Comparison of ENCODE assay signal across 8 cellular contexts in genomic region chr9:128127990-128128835, GRCh38. TPM values are rescaled to one million over a fixed set of nuclear protein-coding genes. Genes with fewer than 3 reads are reported as not detected.
DNase-seq lines count a peak whose midpoint lies in the region; ATAC-seq and TF ChIP-seq lines count a peak whose summit lies in the region.

No MANE protein-coding gene starts in this region.

- peak; percentile 37 for TF ChIP-seq POLR2A in GM19193 (IDR thresholded peaks at IDR 0.05; ENCODE audit: extremely low read depth, insufficient read depth, insufficient read length)

- peak; percentile 72 for ATAC-seq in HG03439 (IDR thresholded peaks at IDR 0.05; ENCODE audit: unreplicated experiment)
- peak; percentile 84 for ATAC-seq in activated CD4-positive, alpha-beta T cell treated with anti-CD3 and anti-CD28 coated beads for 36 hours

- H3K27me3 Mint-ChIP-seq in activated CD4-positive, alpha-beta T cell treated with anti-CD3 and anti-CD28 coated beads for 36 hours: peaks cover 2% of the 10 kb centered on the region

- H3K9me3 Mint-ChIP-seq in activated CD4-positive, alpha-beta T cell treated with anti-CD3 and anti-CD28 coated beads for 36 hours (ENCODE audit: low read depth): no peaks in the 10 kb centered on the region

- peaks cover 29% of the 10 kb centered on the region for H3K4me1 Mint-ChIP-seq in activated CD4-positive, alpha-beta T cell treated with anti-CD3 and anti-CD28 coated beads for 36 hours

- peak overlapping the region; percentile 96 for H3K4me3 Mint-ChIP-seq in activated CD4-positive, alpha-beta T cell treated with anti-CD3 and anti-CD28 coated beads for 36 hours

- intact Hi-C loops in activated CD4-positive, alpha-beta T cell treated with anti-CD3 and anti-CD28 coated beads for 36 hours (cut with DNase I, micrococcal nuclease): loop anchor here (1.0 to 5.0 kb wide), 26 partner anchors 11 to 906 kb away; partner anchors contain the start of genes BBLN (in 2 of the 2), COQ4 (in 2 of the 2), NAIF1 (in 2 of the 2) and TRUB2 (in 2 of the 2)

- H3K27ac Mint-ChIP-seq in activated CD4-positive, alpha-beta T cell treated with anti-CD3 and anti-CD28 coated beads for 36 hours: peak overlapping the region; percentile 96

- DNase-seq in AG20443 (ENCODE audit: low spot score) (peak; percentile 93), NCI-H460 (ENCODE audit: extremely low read depth, low read depth) (peak; percentile 88), choroid plexus epithelial cell (ENCODE audit: low read depth) (peak; percentile 94), kidney tubule cell (ENCODE audit: low spot score) (peak; percentile 92)
- peak; percentile 90 for DNase-seq in activated CD4-positive, alpha-beta T cell treated with anti-CD3 and anti-CD28 coated beads for 36 hours
- DNase-seq in stimulated activated CD4-positive, alpha-beta T cell treated with anti-CD3 and anti-CD28 coated beads, Interleukin-1b, Interleukin-23, amount 100 ng/mL, for 1 hour (ENCODE audit: low read depth in 2 of 2): peak; percentile 60 to 70

- POLR2A ChIA-PET in activated CD4-positive, alpha-beta T cell treated with anti-CD3 and anti-CD28 coated beads for 36 hours (lab: Charles Lee): interaction anchor here (1.3 kb wide), 2 partner anchors 32 to 33 kb away, joined by 5 to 6 read pairs; partner anchors contain the start of gene BBLN

- H3K36me3 Mint-ChIP-seq in activated CD4-positive, alpha-beta T cell treated with anti-CD3 and anti-CD28 coated beads for 36 hours (ENCODE audit: low read depth): peaks cover 15% of the 10 kb centered on the region

- H3K4me3 ChIP-seq in choroid plexus epithelial cell (ENCODE audit: low read depth, low read length): peak overlapping the region; percentile 95

- CTCF ChIA-PET in activated CD4-positive, alpha-beta T cell treated with anti-CD3 and anti-CD28 coated beads for 36 hours (lab: Charles Lee): interaction anchor here (0.5 to 1.9 kb wide), 9 partner anchors 11 to 240 kb away, joined by 3 to 6 read pairs (median 4); no protein-coding TSS in a partner anchor

- no peak for TF ChIP-seq CTCF in choroid plexus epithelial cell (conservative IDR thresholded peaks at IDR 0.05; ENCODE audit: low read depth, low read length)

RNA-seq across cellular contexts. Expression of gene PTGES2, which starts 0.7 kb away (rescaled TPM):
- 76.6 and 80.3 TPM in 2 replicates for total RNA-seq in NCI-H460 (2014; rRNA removed; shearing (Covaris generic))
- polyA plus RNA-seq in NCI-H460 (2014; cell fraction: nucleus; rRNA removed): 251 and 278 TPM in 2 replicates
- total RNA-seq in activated CD4-positive, alpha-beta T cell treated with anti-CD3 and anti-CD28 coated beads for 36 hours: 10 to 100 TPM; 47.7 to 48.5 TPM

RNA-seq across cellular contexts. Expression of gene LCN2, which starts 21.0 kb away (rescaled TPM):
- not detected in 2 replicates for total RNA-seq in NCI-H460 (2014; rRNA removed; shearing (Covaris generic))
- polyA plus RNA-seq in NCI-H460 (2014; cell fraction: nucleus; rRNA removed): not detected in 2 replicates
- total RNA-seq in activated CD4-positive, alpha-beta T cell treated with anti-CD3 and anti-CD28 coated beads for 36 hours: not detected

RNA-seq across cellular contexts. Expression of gene BBLN, which starts 31.9 kb away (rescaled TPM):
- 86.7 and 113 TPM in 2 replicates for total RNA-seq in NCI-H460 (2014; rRNA removed; shearing (Covaris generic))
- polyA plus RNA-seq in NCI-H460 (2014; cell fraction: nucleus; rRNA removed): 106 and 177 TPM in 2 replicates
- 10 to 100 TPM; 64.4 to 68.5 TPM for total RNA-seq in activated CD4-positive, alpha-beta T cell treated with anti-CD3 and anti-CD28 coated beads for 36 hours

Comparison
In these comparisons a context has a peak if more than half of its experiments do, and no peak if none do; other contexts are left out.
1. Peak in every context shown above with its lines: DNase-seq, ATAC-seq and H3K4me3 ChIP-seq.